15 cellular contexts compared by ENCODE assay signal in the genomic region with DNA sequence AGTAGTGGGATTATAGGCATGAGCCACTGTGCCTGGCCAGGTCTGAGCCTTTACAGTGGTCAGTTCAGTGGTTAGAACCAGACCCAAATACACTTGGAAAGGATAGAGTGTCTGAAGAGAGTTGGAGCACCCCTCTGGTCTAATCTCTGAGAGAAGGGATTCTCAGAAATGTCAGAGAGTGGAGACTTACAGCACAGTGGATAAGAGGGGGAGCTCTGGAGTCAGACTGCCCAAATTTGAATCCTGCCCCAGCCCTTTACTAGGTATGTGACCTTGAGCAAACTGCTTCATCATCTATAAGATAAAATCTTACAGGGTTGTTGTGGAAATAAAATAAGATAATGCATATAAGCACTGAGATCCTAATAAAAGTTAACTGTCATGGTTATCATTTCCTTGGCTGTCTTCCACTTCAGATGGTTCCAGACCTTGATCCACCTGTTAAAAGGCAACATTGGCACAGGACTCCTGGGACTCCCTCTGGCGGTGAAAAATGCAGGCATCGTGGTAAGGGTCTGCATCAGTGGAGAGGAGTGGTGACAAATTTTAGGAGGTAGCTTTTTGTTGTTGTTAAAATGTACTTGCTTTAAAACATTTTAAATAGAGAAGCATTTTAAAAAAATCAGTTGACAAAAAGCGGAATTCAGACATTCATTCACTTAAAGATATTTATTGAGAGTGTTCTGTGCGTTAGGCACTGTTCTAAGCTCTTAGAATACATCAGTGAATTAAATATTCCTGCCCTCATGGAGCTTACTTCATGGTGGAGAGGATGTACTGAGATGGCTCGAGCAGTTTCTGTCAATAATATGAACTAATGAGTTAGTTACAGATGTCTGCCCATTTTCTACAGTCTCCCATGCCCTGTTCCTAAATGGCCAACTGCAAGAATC. TPM values are rescaled to one million over a fixed set of nuclear protein-coding genes. Genes with fewer than 3 reads are reported as not detected.
DNase-seq lines count a peak whose midpoint lies in the region; ATAC-seq, FAIRE-seq and TF ChIP-seq lines count a peak whose summit lies in the region.
"Had no signal": no experiment of that assay in that cellular context is flagged by ENCODE, and none has a peak within 500 bp of the region (broad histone marks: within the 10 kb centered on the region; RNA-seq: fewer than 3 reads in every experiment).

No MANE protein-coding gene starts in this region.

- H3K9me3 ChIP-seq in cardiac muscle cell (ENCODE audit: low read depth): no peaks in the 10 kb centered on the region
- no peaks in the 10 kb centered on the region for H3K9me3 ChIP-seq in right cardiac atrium (ENCODE audit: control insufficient read depth, low read length)
- no peaks in the 10 kb centered on the region for H3K9me3 ChIP-seq in keratinocyte (ENCODE audit: control insufficient read depth, low read depth, low read length)
- no peaks in the 10 kb centered on the region for H3K9me3 ChIP-seq in SK-N-SH
- H3K9me3 ChIP-seq in sigmoid colon: no peaks in the 10 kb centered on the region
- H3K9me3 ChIP-seq: BLaER1 treated with 17β-estradiol and CSF1 and Interleukin-3, amounts not matched to agents 10 nM and 100 nM; gastroesophageal sphincter had no signal

- POLR2A ChIA-PET in WTC11 (lab: Charles Lee): no interaction called here
- POLR2A ChIA-PET in SK-N-SH (lab: Yijun Ruan, JAX): no interaction called here

- H3K27ac ChIP-seq in cardiac muscle cell (no peak overlapping the region), right cardiac atrium (ENCODE audit: low read length) (no peak overlapping the region), keratinocyte (ENCODE audit: control insufficient read depth, insufficient read depth, low read length) (no peak overlapping the region), SK-N-SH (ENCODE audit: low read depth in 2 of 2, low read length in 1 of 2) (no peak overlapping the region), sigmoid colon (no peak overlapping the region)
- H3K27ac ChIP-seq: BLaER1 treated with 17β-estradiol and CSF1 and Interleukin-3, amounts not matched to agents 10 nM and 100 nM; gastroesophageal sphincter had no signal

- dilution Hi-C loops in keratinocyte (cut with MboI; ENCODE audit: extremely low pct_ligation_motif_present, low sequenced_read_pairs): no loop called here

- H3K36me3 ChIP-seq in cardiac muscle cell (no peaks in the 10 kb centered on the region), keratinocyte (ENCODE audit: control insufficient read depth in 2 of 2, extremely low read depth in 1 of 2, insufficient read depth in 2 of 2, low read length in 2 of 2) (peaks cover 2 to 15% of the 10 kb centered on the region in 2 experiments), SK-N-SH (replicated peaks in 1 of 2; ENCODE audit: control insufficient read depth in 1 of 2, insufficient read depth in 2 of 2, low read length in 1 of 2) (peaks cover 11 to 26% of the 10 kb centered on the region in 2 experiments), sigmoid colon (peaks cover 0 to 50% (median 18%) of the 10 kb centered on the region in 4 donors)

- no peaks in the 10 kb centered on the region for H3K9me2 ChIP-seq in SK-N-SH

- no peaks in the 10 kb centered on the region for H4K20me1 ChIP-seq in keratinocyte (ENCODE audit: control insufficient read depth, extremely low read depth, insufficient read depth, low read length)
- no peaks in the 10 kb centered on the region for H4K20me1 ChIP-seq in SK-N-SH (ENCODE audit: insufficient read depth)

- H3K4me3 ChIP-seq in cardiac muscle cell (no peak overlapping the region), right cardiac atrium (ENCODE audit: low read length) (no peak overlapping the region), keratinocyte (ENCODE audit: control insufficient read depth in 2 of 3, extremely low read depth in 1 of 3, insufficient read depth in 2 of 3, low read depth in 1 of 3, low read length in 3 of 3) (no peak overlapping the region), SK-N-SH (ENCODE audit: low read depth in 2 of 2, low read length in 1 of 2) (no peak overlapping the region), sigmoid colon (no peak overlapping the region)
- H3K4me3 ChIP-seq: BLaER1 treated with 17β-estradiol and CSF1 and Interleukin-3, amounts not matched to agents 10 nM and 100 nM; gastroesophageal sphincter had no signal

- H3K4me3 Mint-ChIP-seq in WTC11: no peak overlapping the region
- no peak overlapping the region for H3K4me3 Mint-ChIP-seq in activated naive CD8-positive, alpha-beta T cell treated with anti-CD3 and anti-CD28 coated beads for 36 hours

- no peaks in the 10 kb centered on the region for H3K9me1 ChIP-seq in keratinocyte (ENCODE audit: control insufficient read depth, extremely low read depth, insufficient read depth, low read length)

- ATAC-seq in right cardiac atrium (no peak), WTC11 (peak; percentile 93), GM18519 (IDR thresholded peaks at IDR 0.05; ENCODE audit: low FRiP score, unreplicated experiment) (no peak)
- ATAC-seq: gastroesophageal sphincter had no signal

- no peak overlapping the region for H2AFZ ChIP-seq in keratinocyte (ENCODE audit: control insufficient read depth, low read length)
- H2AFZ ChIP-seq in SK-N-SH (ENCODE audit: low read depth): no peak overlapping the region

- no peak for TF ChIP-seq EP300 in SK-N-SH (IDR thresholded peaks at IDR 0.05; ENCODE audit: borderline replicate concordance in 1 of 2, low read depth in 1 of 2, low read length in 1 of 2)
- TF ChIP-seq EP300 in sigmoid colon (IDR thresholded peaks at IDR 0.05): no peak

- no peaks in the 10 kb centered on the region for H3K9me3 Mint-ChIP-seq in WTC11
- no peaks in the 10 kb centered on the region for H3K9me3 Mint-ChIP-seq in activated naive CD8-positive, alpha-beta T cell treated with anti-CD3 and anti-CD28 coated beads for 36 hours

- TF ChIP-seq POLR2A in sigmoid colon (IDR thresholded peaks at IDR 0.05): no peak

- H3K4me1 ChIP-seq in cardiac muscle cell (ENCODE audit: low read depth): peaks cover 10% of the 10 kb centered on the region
- H3K4me1 ChIP-seq in right cardiac atrium (ENCODE audit: control insufficient read depth, insufficient read depth, low read length): no peaks in the 10 kb centered on the region
- H3K4me1 ChIP-seq in keratinocyte (ENCODE audit: control insufficient read depth, extremely low read depth, insufficient read depth, low read length): no peaks in the 10 kb centered on the region
- no peaks in the 10 kb centered on the region for H3K4me1 ChIP-seq in SK-N-SH (ENCODE audit: control insufficient read depth in 1 of 2, insufficient read depth in 2 of 2, low read depth in 1 of 2, low read length in 1 of 2)
- no peaks in the 10 kb centered on the region for H3K4me1 ChIP-seq in sigmoid colon
- H3K4me1 ChIP-seq: BLaER1 treated with 17β-estradiol and CSF1 and Interleukin-3, amounts not matched to agents 10 nM and 100 nM; gastroesophageal sphincter had no signal

- H3K4me1 Mint-ChIP-seq in WTC11: no peaks in the 10 kb centered on the region
- H3K4me1 Mint-ChIP-seq in activated naive CD8-positive, alpha-beta T cell treated with anti-CD3 and anti-CD28 coated beads for 36 hours: no peaks in the 10 kb centered on the region

- H3K79me2 ChIP-seq in keratinocyte (ENCODE audit: control insufficient read depth, insufficient read depth, low read length) (no peaks in the 10 kb centered on the region), SK-N-SH (ENCODE audit: insufficient read depth) (no peaks in the 10 kb centered on the region)

- H3K9ac ChIP-seq in keratinocyte (ENCODE audit: control insufficient read depth, extremely low read depth, insufficient read depth, low read length) (no peak overlapping the region), SK-N-SH (no peak overlapping the region)
- H3K9ac ChIP-seq: BLaER1 treated with 17β-estradiol and CSF1 and Interleukin-3, amounts not matched to agents 10 nM and 100 nM had no signal

- CTCF ChIA-PET in WTC11 (lab: Charles Lee) (interaction anchor here (0.5 to 2.0 kb wide), 26 partner anchors 11 to 276 kb away, joined by 3 to 31 read pairs (median 5); a partner anchor contains a TSS), SK-N-SH (lab: Yijun Ruan, JAX) (interaction anchor here (1.3 to 7.2 kb wide), 3 partner anchors 14 to 189 kb away, joined by 3 to 60 read pairs (median 4); a partner anchor contains a TSS)

- DNase-seq in cardiac muscle cell (ENCODE audit: low read depth in 1 of 2, low spot score in 1 of 2) (peak in 1 of 2 donors; percentile 46), right cardiac atrium (no peak), WTC11 (ENCODE audit: low spot score) (peak; percentile 72), keratinocyte (ENCODE audit: low read depth, low spot score) (no peak), SK-N-SH (no peak), sigmoid colon (no peak)
- DNase-seq in activated naive CD8-positive, alpha-beta T cell treated with anti-CD3 and anti-CD28 coated beads for 36 hours: no peak
- DNase-seq: amniotic stem cell; Kasumi-1; NCI-H2227 treated with DMSO at 0.1 percent for 48 hours; stimulated activated naive CD4-positive, alpha-beta T cell treated with Interleukin-2 at 50 U/mL for 16 hours; T-helper 1 cell had no signal

- H3K4me2 ChIP-seq in keratinocyte (ENCODE audit: control insufficient read depth, extremely low read depth, insufficient read depth, low read depth, low read length) (no peak overlapping the region), SK-N-SH (no peak overlapping the region)
- H3K4me2 ChIP-seq: BLaER1 treated with 17β-estradiol and CSF1 and Interleukin-3, amounts not matched to agents 10 nM and 100 nM had no signal

- 66% methylated on average over 5 of the region's 5 CpGs for WGBS in right cardiac atrium
- WGBS in SK-N-SH (ENCODE audit: low lambda C conversion rate): 75% methylated on average over 5 of the region's 5 CpGs
- WGBS in sigmoid colon, 2 donors: 57 to 70% methylated on average over 5 of the region's 5 CpGs

- peak; percentile 43 for TF ChIP-seq CTCF in cardiac muscle cell (IDR thresholded peaks at IDR 0.05; ENCODE audit: low read depth, low read length)
- peak; percentile 66; the same call in 1 of the 2 replicates for TF ChIP-seq CTCF in WTC11 (IDR thresholded peaks at IDR 0.05)
- TF ChIP-seq CTCF in keratinocyte (optimal IDR thresholded peaks at IDR 0.05 in 1 of 3, IDR thresholded peaks at IDR 0.05 in 1 of 3, conservative IDR thresholded peaks at IDR 0.05 in 1 of 3; ENCODE audit: extremely low read depth in 1 of 3, insufficient read depth in 2 of 3, low read length in 3 of 3): peak; percentile 21 to 35 (median 31)
- TF ChIP-seq CTCF in SK-N-SH (IDR thresholded peaks at IDR 0.05): no peak
- TF ChIP-seq CTCF in sigmoid colon (IDR thresholded peaks at IDR 0.05): no peak

- no peaks in the 10 kb centered on the region for H3K27me3 Mint-ChIP-seq in WTC11 (ENCODE audit: low read depth)
- no peaks in the 10 kb centered on the region for H3K27me3 Mint-ChIP-seq in activated naive CD8-positive, alpha-beta T cell treated with anti-CD3 and anti-CD28 coated beads for 36 hours

- H3K27me3 ChIP-seq in cardiac muscle cell: no peaks in the 10 kb centered on the region
- no peaks in the 10 kb centered on the region for H3K27me3 ChIP-seq in right cardiac atrium (ENCODE audit: control insufficient read depth, insufficient read depth)
- no peaks in the 10 kb centered on the region for H3K27me3 ChIP-seq in keratinocyte (ENCODE audit: control insufficient read depth, extremely low read depth, insufficient read depth, low read length)
- no peaks in the 10 kb centered on the region for H3K27me3 ChIP-seq in SK-N-SH (ENCODE audit: insufficient read depth)
- no peaks in the 10 kb centered on the region for H3K27me3 ChIP-seq in sigmoid colon
- H3K27me3 ChIP-seq: BLaER1 treated with 17β-estradiol and CSF1 and Interleukin-3, amounts not matched to agents 10 nM and 100 nM; gastroesophageal sphincter had no signal

- no peak for FAIRE-seq in keratinocyte (lab: Jason Lieb, UNC)

- H3K36me3 Mint-ChIP-seq in WTC11: peaks cover 18% of the 10 kb centered on the region
- H3K36me3 Mint-ChIP-seq in activated naive CD8-positive, alpha-beta T cell treated with anti-CD3 and anti-CD28 coated beads for 36 hours: peaks cover 13% of the 10 kb centered on the region

- H3F3A ChIP-seq in SK-N-SH (replicated peaks; ENCODE audit: insufficient read depth): no peaks in the 10 kb centered on the region

- intact Hi-C loops in right cardiac atrium (cut with DNase I) (no loop called here), sigmoid colon (cut with DNase I) (no loop called here)

- no peak for TF ChIP-seq RAD21 in SK-N-SH (IDR thresholded peaks at IDR 0.05; ENCODE audit: low read length)

- no peak overlapping the region for H3K27ac Mint-ChIP-seq in WTC11
- no peak overlapping the region for H3K27ac Mint-ChIP-seq in activated naive CD8-positive, alpha-beta T cell treated with anti-CD3 and anti-CD28 coated beads for 36 hours

RNA-seq across cellular contexts. Expression of a gene that starts 16.0 kb away (rescaled TPM):
- total RNA-seq in cardiac muscle cell (6.1 and 8.8 TPM in 2 replicates), right cardiac atrium (1 to 10 TPM; 3.0 to 6.2 (median 5.1) TPM), WTC11 (2021) (12.2 to 16.0 TPM (median 13.7 TPM) in 3 replicates), sigmoid colon (1 to 10 TPM; 6.9 to 9.7 (median 8.6) TPM)
- polyA plus RNA-seq in cardiac muscle cell (2.2 and 3.4 TPM in 2 replicates), right cardiac atrium (1.3 TPM), keratinocyte (9.6 to 12.9 TPM (median 11.8 TPM) in 3 replicates), SK-N-SH (2012; rRNA removed) (4.1 and 6.3 TPM in 2 replicates), sigmoid colon (1 to 10 TPM; 4.4 to 8.6 (median 6.6) TPM)
- 1.8 TPM for polyA plus RNA-seq in keratinocyte (2011; ENCODE audit: low read depth)
- polyA plus RNA-seq in keratinocyte (2011; cell fraction: cytosol; rRNA removed): 8.2 and 10.8 TPM in 2 replicates
- 32.1 and 32.6 TPM in 2 replicates for polyA plus RNA-seq in keratinocyte (2011; cell fraction: nucleus; rRNA removed)
- 3.8 and 7.7 TPM in 2 replicates for polyA plus RNA-seq in keratinocyte (2012; ENCODE audit: low replicate concordance)
- 25.0 to 59.1 TPM (median 26.7 TPM) in 3 replicates for polyA minus RNA-seq in keratinocyte
- polyA minus RNA-seq in keratinocyte (2011; cell fraction: cytosol; rRNA and poly(A)+ RNA removed): 25.7 TPM
- polyA minus RNA-seq in keratinocyte (2011; cell fraction: nucleus; rRNA and poly(A)+ RNA removed): 23.7 and 33.5 TPM in 2 replicates
- 1 to 10 TPM; 5.0 to 5.5 TPM for total RNA-seq in activated naive CD8-positive, alpha-beta T cell treated with anti-CD3 and anti-CD28 coated beads for 36 hours
- 2.1 and 2.9 TPM in 2 replicates for polyA plus RNA-seq in SK-N-SH (2012; cell fraction: cytosol; rRNA removed)
- 14.6 and 19.0 TPM in 2 replicates for polyA plus RNA-seq in SK-N-SH (2012; cell fraction: nucleus; rRNA removed)

Comparison
In these comparisons a context has a peak if more than half of its experiments do, and no peak if none do; other contexts are left out.
1. CTCF ChIP-seq: peak in cardiac muscle cell (single experiment), WTC11 (single experiment) and keratinocyte (3 of 3); none in SK-N-SH (single experiment) and sigmoid colon (0 of 4).